In the genomic region with DNA sequence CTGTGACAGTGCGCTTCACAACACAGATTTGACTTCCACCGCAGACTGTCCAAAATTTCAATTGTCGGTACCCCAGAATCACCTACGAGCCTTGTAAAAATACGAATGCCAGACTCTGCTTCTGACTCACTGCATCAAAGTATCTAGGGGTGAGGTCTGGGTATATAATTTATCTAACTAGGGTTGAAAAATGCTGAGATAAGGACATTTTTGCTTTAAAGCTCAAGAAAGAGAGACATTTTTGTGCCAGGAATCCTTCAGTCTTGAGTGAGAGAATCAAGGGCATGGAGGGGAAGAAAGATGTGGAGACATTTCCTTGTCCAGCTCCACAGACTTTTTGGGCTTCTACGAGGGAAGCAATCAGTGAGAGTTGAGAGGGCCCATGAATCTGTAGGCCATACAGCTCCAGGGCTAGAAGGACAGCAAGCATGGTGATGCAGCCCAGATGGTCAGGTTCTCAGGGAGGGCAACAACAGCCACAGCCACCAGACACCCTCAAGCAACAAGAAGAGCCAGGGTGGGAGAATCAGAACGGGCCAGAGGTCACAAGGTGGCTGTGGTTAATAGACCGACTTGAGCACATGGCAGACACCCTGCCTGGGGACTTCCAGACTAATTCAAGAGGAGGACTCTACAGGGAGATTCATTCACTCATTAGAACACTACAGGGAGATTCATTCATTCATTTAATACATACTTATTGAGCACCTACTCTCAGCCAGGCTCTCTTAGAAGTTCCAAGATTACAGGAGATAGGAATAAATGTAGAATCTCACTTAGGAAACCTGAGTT, we compare ENCODE assay signal across 19 cellular contexts.
A peak's percentile ranks its signal among the peaks of the same experiment; 100 is the strongest.
DNase-seq lines count a peak whose midpoint lies in the region; ATAC-seq, FAIRE-seq and TF ChIP-seq lines count a peak whose summit lies in the region.
"Had no signal": no experiment of that assay in that cellular context is flagged by ENCODE, and none has a peak within 500 bp of the region (broad histone marks: within the 10 kb centered on the region; RNA-seq: fewer than 3 reads in every experiment).

No MANE protein-coding gene starts in this region.

- H3K9me3 ChIP-seq in BLaER1: peaks cover 10% of the 10 kb centered on the region; the same call in 1 of the 2 replicates
- H3K9me3 ChIP-seq: SK-N-SH had no signal

- peak overlapping the region; percentile 49; the same call in 1 of the 2 replicates for H3K4me3 ChIP-seq in BLaER1
- H3K4me3 ChIP-seq in dorsolateral prefrontal cortex: no peak overlapping the region

- no peaks in the 10 kb centered on the region for H3K36me3 ChIP-seq in BLaER1

- no peaks in the 10 kb centered on the region for H4K20me1 ChIP-seq in BLaER1

- H3K4me2 ChIP-seq in BLaER1: peak overlapping the region; percentile 87
- H3K4me2 ChIP-seq: SK-N-SH had no signal

- ATAC-seq in naive B cell (ENCODE audit: low read depth in 2 of 2): peak; percentile 55 to 68
- ATAC-seq in naive thymus-derived CD8-positive, alpha-beta T cell: no peak
- ATAC-seq: HCT116 had no signal

- H3K27me3 ChIP-seq in BLaER1 (no peaks in the 10 kb centered on the region), dorsolateral prefrontal cortex (peaks cover 0 to 3% (median 0%) of the 10 kb centered on the region in 45 donors)

- no peaks in the 10 kb centered on the region for H3K9me3 Mint-ChIP-seq in naive B cell
- no peaks in the 10 kb centered on the region for H3K9me3 Mint-ChIP-seq in naive thymus-derived CD8-positive, alpha-beta T cell

- no peaks in the 10 kb centered on the region for H3K36me3 Mint-ChIP-seq in naive B cell
- H3K36me3 Mint-ChIP-seq in naive thymus-derived CD8-positive, alpha-beta T cell: peaks cover 0 to 4% (median 0%) of the 10 kb centered on the region in 3 donors

- H3K4me1 Mint-ChIP-seq in naive B cell: peaks cover 44 to 77% (median 45%) of the 10 kb centered on the region in 3 donors
- peaks cover under 1 to 35% (median 2%) of the 10 kb centered on the region in 4 donors for H3K4me1 Mint-ChIP-seq in naive thymus-derived CD8-positive, alpha-beta T cell

- peak; percentile 79 for FAIRE-seq in GM19239 (lab: Jason Lieb, UNC)
- FAIRE-seq: G401.6, RCC 7860 had no signal

- DNase-seq in GM19239 (ENCODE audit: insufficient read length, low spot score) (no peak), RPMI7951 (ENCODE audit: low read depth) (peak; percentile 48), naive B cell (peak; percentile 30), NK-92 (lab: John Stamatoyannopoulos, UW; ENCODE audit: unreplicated experiment) (no peak), dorsolateral prefrontal cortex (no peak)
- no peak for DNase-seq in naive thymus-derived CD8-positive, alpha-beta T cell
- DNase-seq: DND-41, GOT3, KG1, NCI-H1436, NCI-H1930, NCI-H226, NCI-H524 treated with DMSO at 0.1 percent for 48 hours, SHP77 treated with DMSO at 0.1 percent for 48 hours, SK-N-SH had no signal

- intact Hi-C loops in dorsolateral prefrontal cortex (cut with DNase I): no loop called here

- H3K4me1 ChIP-seq in BLaER1: peaks cover 74% of the 10 kb centered on the region

- peak overlapping the region; percentile 48 to 93 (median 76) for H3K4me3 Mint-ChIP-seq in naive B cell
- H3K4me3 Mint-ChIP-seq in naive thymus-derived CD8-positive, alpha-beta T cell: no peak overlapping the region

- H3K9ac ChIP-seq in BLaER1: peak overlapping the region; percentile 43; the same call in 1 of the 2 replicates
- H3K9ac ChIP-seq: SK-N-SH had no signal

- H3K27ac Mint-ChIP-seq in naive B cell: peak overlapping the region; percentile 49 to 98 (median 88)
- H3K27ac Mint-ChIP-seq in naive thymus-derived CD8-positive, alpha-beta T cell: no peak overlapping the region

- no peak for TF ChIP-seq CTCF in dorsolateral prefrontal cortex (IDR thresholded peaks at IDR 0.05 in 54 of 56, conservative IDR thresholded peaks at IDR 0.05 in 2 of 56; ENCODE audit: low read depth in 1 of 56, partially characterized antibody in 56 of 56)

- no peaks in the 10 kb centered on the region for H3K27me3 Mint-ChIP-seq in naive B cell
- H3K27me3 Mint-ChIP-seq in naive thymus-derived CD8-positive, alpha-beta T cell: peaks cover 25 to 57% (median 27%) of the 10 kb centered on the region in 5 donors

- H3K27ac ChIP-seq in BLaER1: peak overlapping the region; percentile 86
- no peak overlapping the region for H3K27ac ChIP-seq in dorsolateral prefrontal cortex

- POLR2A ChIA-PET in naive thymus-derived CD8-positive, alpha-beta T cell (lab: Charles Lee): no interaction called here

Comparison
In these comparisons a context has a peak if more than half of its experiments do, and no peak if none do; other contexts are left out.
1. DNase-seq: peak in RPMI7951 (single experiment) and naive B cell (single experiment); none in GM19239 (single experiment), NK-92 (single experiment), dorsolateral prefrontal cortex (0 of 10) and naive thymus-derived CD8-positive, alpha-beta T cell (0 of 10).
2. ATAC-seq: peak in naive B cell (2 of 2); none in naive thymus-derived CD8-positive, alpha-beta T cell (0 of 2).
3. H3K27ac Mint-ChIP-seq: peak in naive B cell (6 of 6); none in naive thymus-derived CD8-positive, alpha-beta T cell (0 of 10).
4. H3K4me3 Mint-ChIP-seq: peak in naive B cell (8 of 8); none in naive thymus-derived CD8-positive, alpha-beta T cell (0 of 10).